In the genomic region with DNA sequence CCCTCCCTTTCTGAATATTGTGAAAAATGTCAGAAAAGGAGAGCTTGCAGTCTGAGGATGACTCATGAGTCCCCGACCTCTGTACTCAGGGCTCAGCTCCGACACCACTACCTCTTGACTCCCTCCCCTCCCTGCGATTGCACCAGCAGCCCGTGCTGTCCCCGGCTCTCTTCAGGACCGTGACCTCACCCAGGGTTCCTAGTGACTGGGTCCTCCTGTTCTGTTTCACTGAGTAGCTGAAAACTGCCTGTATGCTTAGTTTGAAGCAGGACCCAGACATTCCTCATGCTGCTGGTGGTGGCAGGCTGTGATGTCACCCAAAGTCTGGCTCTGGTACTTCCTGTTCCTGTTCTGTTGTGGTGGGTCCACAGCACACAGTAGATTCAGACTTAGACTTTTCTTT, we compare ENCODE assay signal across 8 cellular contexts. TPM values are rescaled to one million over a fixed set of nuclear protein-coding genes. Genes with fewer than 3 reads are reported as not detected.
DNase-seq lines count a peak whose midpoint lies in the region; ATAC-seq and TF ChIP-seq lines count a peak whose summit lies in the region.

No MANE protein-coding gene starts in this region.

- no peaks in the 10 kb centered on the region for H3K27me3 Mint-ChIP-seq in activated CD8-positive, alpha-beta T cell treated with anti-CD3 and anti-CD28 coated beads, Interleukin-2, amount 10 ng/mL, durations not matched to agents 7 days and 5 days (ENCODE audit: low read depth)

- no peaks in the 10 kb centered on the region for H3K9me3 Mint-ChIP-seq in activated CD8-positive, alpha-beta T cell treated with anti-CD3 and anti-CD28 coated beads, Interleukin-2, amount 10 ng/mL, durations not matched to agents 7 days and 5 days (ENCODE audit: insufficient read depth)

- DNase-seq in HuH-7.5 (ENCODE audit: low spot score) (peak; percentile 95), fibroblast of mammary gland (ENCODE audit: low read depth) (peak; percentile 83), NCI-H2081 (lab: John Stamatoyannopoulos, UW) (no peak), NCI-H1930 (lab: John Stamatoyannopoulos, UW) (no peak)
- DNase-seq in activated CD8-positive, alpha-beta T cell treated with anti-CD3 and anti-CD28 coated beads, Interleukin-2, amount 10 ng/mL, durations not matched to agents 7 days and 5 days, result peak; percentile 86
- DNase-seq in stimulated activated CD4-positive, alpha-beta T cell treated with anti-CD3 and anti-CD28 coated beads, Interleukin-2, amount 100 ng/mL, for 48 hours, result peak; percentile 49 to 52

- no peak overlapping the region for H3K4me3 ChIP-seq in fibroblast of mammary gland (ENCODE audit: control insufficient read depth, low read depth, low read length)

- POLR2A ChIA-PET in activated CD8-positive, alpha-beta T cell treated with anti-CD3 and anti-CD28 coated beads, Interleukin-2, amount 10 ng/mL, durations not matched to agents 7 days and 5 days (lab: Charles Lee), result interaction anchor here (0.6 to 4.5 kb wide), 5 partner anchors 11 to 28 kb away, joined by 3 to 30 read pairs (median 6); partner anchors contain the start of genes IRF7 and PHRF1

- CTCF ChIA-PET in activated CD8-positive, alpha-beta T cell treated with anti-CD3 and anti-CD28 coated beads, Interleukin-2, amount 10 ng/mL, durations not matched to agents 7 days and 5 days (lab: Charles Lee), result interaction anchor here (0.8 to 2.6 kb wide), 8 partner anchors 10 to 209 kb away, joined by 3 to 22 read pairs (median 4); partner anchors contain the start of gene PHRF1

- ATAC-seq in activated CD8-positive, alpha-beta T cell treated with anti-CD3 and anti-CD28 coated beads, Interleukin-2, amount 10 ng/mL, durations not matched to agents 7 days and 5 days, result peak; percentile 96
- ATAC-seq in GM21786 (IDR thresholded peaks at IDR 0.05; ENCODE audit: unreplicated experiment) (no peak), GM21390 (IDR thresholded peaks at IDR 0.05; ENCODE audit: unreplicated experiment) (no peak)

- H3K36me3 Mint-ChIP-seq in activated CD8-positive, alpha-beta T cell treated with anti-CD3 and anti-CD28 coated beads, Interleukin-2, amount 10 ng/mL, durations not matched to agents 7 days and 5 days (ENCODE audit: low read depth), result peaks cover 71% of the 10 kb centered on the region

- peaks cover 34% of the 10 kb centered on the region for H3K4me1 Mint-ChIP-seq in activated CD8-positive, alpha-beta T cell treated with anti-CD3 and anti-CD28 coated beads, Interleukin-2, amount 10 ng/mL, durations not matched to agents 7 days and 5 days (ENCODE audit: low read depth)

- TF ChIP-seq CTCF in fibroblast of mammary gland (conservative IDR thresholded peaks at IDR 0.05; ENCODE audit: control insufficient read depth, insufficient read depth, low read depth, low read length), result no peak

- H3K4me3 Mint-ChIP-seq in activated CD8-positive, alpha-beta T cell treated with anti-CD3 and anti-CD28 coated beads, Interleukin-2, amount 10 ng/mL, durations not matched to agents 7 days and 5 days, result peak overlapping the region; percentile 77

- H3K27ac Mint-ChIP-seq in activated CD8-positive, alpha-beta T cell treated with anti-CD3 and anti-CD28 coated beads, Interleukin-2, amount 10 ng/mL, durations not matched to agents 7 days and 5 days, result peak overlapping the region; percentile 100

RNA-seq across cellular contexts. Expression of gene PHRF1, which starts 11.7 kb away (rescaled TPM):
- total RNA-seq in activated CD8-positive, alpha-beta T cell treated with anti-CD3 and anti-CD28 coated beads, Interleukin-2, amount 10 ng/mL, durations not matched to agents 7 days and 5 days, result 10 to 100 TPM; 53.7 to 58.1 TPM

RNA-seq across cellular contexts. Expression of gene RASSF7, which starts 27.2 kb away (rescaled TPM):
- 10 to 100 TPM; 32.2 to 36.1 TPM for total RNA-seq in activated CD8-positive, alpha-beta T cell treated with anti-CD3 and anti-CD28 coated beads, Interleukin-2, amount 10 ng/mL, durations not matched to agents 7 days and 5 days

RNA-seq across cellular contexts. Expression of gene LMNTD2, which starts 27.4 kb away (rescaled TPM):
- under 1 TPM; 0.34 to 0.81 TPM for total RNA-seq in activated CD8-positive, alpha-beta T cell treated with anti-CD3 and anti-CD28 coated beads, Interleukin-2, amount 10 ng/mL, durations not matched to agents 7 days and 5 days

RNA-seq across cellular contexts. Expression of gene IRF7, which starts 27.8 kb away (rescaled TPM):
- total RNA-seq in activated CD8-positive, alpha-beta T cell treated with anti-CD3 and anti-CD28 coated beads, Interleukin-2, amount 10 ng/mL, durations not matched to agents 7 days and 5 days, result 100 to 1,000 TPM; 120 to 136 TPM

RNA-seq across cellular contexts. Expression of gene CDHR5, which starts 36.8 kb away (rescaled TPM):
- not detected for total RNA-seq in activated CD8-positive, alpha-beta T cell treated with anti-CD3 and anti-CD28 coated beads, Interleukin-2, amount 10 ng/mL, durations not matched to agents 7 days and 5 days

Comparison
In these comparisons a context has a peak if more than half of its experiments do, and no peak if none do; other contexts are left out.
1. DNase-seq: peak in HuH-7.5 (single experiment), activated CD8-positive, alpha-beta T cell treated with anti-CD3 and anti-CD28 coated beads, Interleukin-2, amount 10 ng/mL, durations not matched to agents 7 days and 5 days (single experiment), fibroblast of mammary gland (single experiment) and stimulated activated CD4-positive, alpha-beta T cell treated with anti-CD3 and anti-CD28 coated beads, Interleukin-2, amount 100 ng/mL, for 48 hours (2 of 2); none in NCI-H2081 (0 of 2) and NCI-H1930 (0 of 2).